1 cellular context compared by ENCODE assay signal in genomic region chr7:5457245-5457735, GRCh38.
TF ChIP-seq lines count a peak whose summit lies in the region.

No MANE protein-coding gene starts in this region.

TF ChIP-seq in GM23338, 12 proteins besides CTCF, POLR2A, EP300 and RAD21 (continued from another document):
- TF ChIP-seq ZNF462 (CRISPR knock-in tag; IDR thresholded peaks at IDR 0.05) = no peak
- no peak for TF ChIP-seq ZNF331 (CRISPR knock-in tag; IDR thresholded peaks at IDR 0.05; ENCODE audit: low read depth)
- TF ChIP-seq EZH2phosphoT487 (IDR thresholded peaks at IDR 0.05; ENCODE audit: unreplicated experiment) = no peak
- no peak for TF ChIP-seq NANOG (IDR thresholded peaks at IDR 0.05; ENCODE audit: borderline replicate concordance)
